Comparison of ENCODE assay signal across 13 cellular contexts in genomic region chr11:62399172-62399867, GRCh38. TPM values are rescaled to one million over a fixed set of nuclear protein-coding genes. Genes with fewer than 3 reads are reported as not detected.
DNase-seq lines count a peak whose midpoint lies in the region; ATAC-seq and TF ChIP-seq lines count a peak whose summit lies in the region.
"Had no signal": no experiment of that assay in that cellular context is flagged by ENCODE, and none has a peak within 500 bp of the region (broad histone marks: within the 10 kb centered on the region; RNA-seq: fewer than 3 reads in every experiment).

No MANE protein-coding gene starts in this region.

- H3K27me3 ChIP-seq in Caco-2 (replicated peaks; ENCODE audit: control insufficient read depth, insufficient read depth, low read length) (no peaks in the 10 kb centered on the region), gastrocnemius medialis (no peaks in the 10 kb centered on the region), mesendoderm (ENCODE audit: insufficient read depth, low read length, poor library complexity) (no peaks in the 10 kb centered on the region)

- no peaks in the 10 kb centered on the region for H3K9me3 ChIP-seq in Caco-2
- no peaks in the 10 kb centered on the region for H3K9me3 ChIP-seq in gastrocnemius medialis

- no peak overlapping the region for H2BK5ac ChIP-seq in mesendoderm (ENCODE audit: low read length)

- H3K4me2 ChIP-seq in mesendoderm (ENCODE audit: low read length): no peak overlapping the region

- H4K8ac ChIP-seq in mesendoderm (ENCODE audit: low read depth, low read length): no peak overlapping the region

- H2BK15ac ChIP-seq in mesendoderm (replicated peaks; ENCODE audit: low read depth): no peak overlapping the region

- H3K4me1 ChIP-seq in Caco-2 (peaks cover 65% of the 10 kb centered on the region), gastrocnemius medialis (peaks cover 45 to 49% of the 10 kb centered on the region in 2 donors), mesendoderm (ENCODE audit: control insufficient read depth, low read depth, low read length) (peaks cover 3% of the 10 kb centered on the region)

- no TSS peak for BruUV-seq in Caco-2 (replicated peaks; lab: Mats Ljungman, UMichigan)

- H2BK120ac ChIP-seq in mesendoderm (ENCODE audit: low read depth, low read length): no peak overlapping the region

- intact Hi-C loops in Caco-2 (cut with micrococcal nuclease; ENCODE audit: unreplicated experiment) (loop anchor here (10.0 kb wide), 1 partner anchor 275 kb away; the partner anchor contains the start of genes LBHD1, UBXN1 and UQCC3), left ventricle myocardium superior (cut with micrococcal nuclease) (loop anchor here (10.0 kb wide), 1 partner anchor 145 kb away; the partner anchor contains the start of gene AHNAK), gastrocnemius medialis (cut with DNase I; ENCODE audit: low total_unique reads) (loop anchor here (2.0 to 5.0 kb wide), 2 partner anchors 19 to 203 kb away; partner anchors contain the start of genes MTA2 and SCGB1A1)

- H3K79me2 ChIP-seq in mesendoderm (ENCODE audit: control insufficient read depth, insufficient read depth, low read length): no peaks in the 10 kb centered on the region

- ATAC-seq in activated naive CD8-positive, alpha-beta T cell treated with anti-CD3 and anti-CD28 coated beads, Interleukin-2, amount 10 ng/mL, durations not matched to agents 7 days and 5 days (ENCODE audit: low read depth): no peak
- peak; percentile 3 for ATAC-seq in left ventricle myocardium superior
- ATAC-seq in gastrocnemius medialis: no peak

- DNase-seq in Caco-2: no peak
- DNase-seq in activated naive CD8-positive, alpha-beta T cell treated with anti-CD3 and anti-CD28 coated beads, Interleukin-2, amount 10 ng/mL, durations not matched to agents 7 days and 5 days: no peak
- no peak for DNase-seq in left ventricle myocardium superior
- DNase-seq in gastrocnemius medialis: no peak
- no peak for DNase-seq in foreskin melanocyte
- DNase-seq in COLO829 (ENCODE audit: low spot score): no peak
- no peak for DNase-seq in kidney tubule cell (ENCODE audit: low spot score)
- no peak for DNase-seq in mesendoderm
- DNase-seq: activated CD4-positive, alpha-beta T cell treated with anti-CD3 and anti-CD28 coated beads for 4 hours; amniotic stem cell; NCI-H187; RPMI8226 had no signal

- CTCF ChIA-PET in Caco-2 (lab: Charles Lee): interaction anchor here (1.0 kb wide), 1 partner anchor 25 kb away, joined by 3 read pairs; no protein-coding TSS in a partner anchor

- peaks cover 12% of the 10 kb centered on the region for H3K36me3 Mint-ChIP-seq in Caco-2 (ENCODE audit: insufficient read depth, unreplicated experiment)
- no peaks in the 10 kb centered on the region for H3K36me3 Mint-ChIP-seq in activated naive CD8-positive, alpha-beta T cell treated with anti-CD3 and anti-CD28 coated beads, Interleukin-2, amount 10 ng/mL, durations not matched to agents 7 days and 5 days

- no peaks in the 10 kb centered on the region for H3K9me3 Mint-ChIP-seq in Caco-2 (ENCODE audit: unreplicated experiment)
- no peaks in the 10 kb centered on the region for H3K9me3 Mint-ChIP-seq in activated naive CD8-positive, alpha-beta T cell treated with anti-CD3 and anti-CD28 coated beads, Interleukin-2, amount 10 ng/mL, durations not matched to agents 7 days and 5 days

- TF ChIP-seq CTCF in Caco-2 (IDR thresholded peaks at IDR 0.05; ENCODE audit: insufficient read depth in 1 of 2, low read depth in 1 of 2, low read length in 1 of 2, severe bottlenecking in 1 of 2, unreplicated experiment in 1 of 2): no peak
- TF ChIP-seq CTCF in gastrocnemius medialis (IDR thresholded peaks at IDR 0.05 in 4 of 5, conservative IDR thresholded peaks at IDR 0.05 in 1 of 5): no peak

- H3K23ac ChIP-seq in mesendoderm (ENCODE audit: low read length): no peak overlapping the region

- H3K27ac Mint-ChIP-seq in Caco-2 (ENCODE audit: unreplicated experiment): peak overlapping the region; percentile 91
- peak overlapping the region; percentile 47 for H3K27ac Mint-ChIP-seq in activated naive CD8-positive, alpha-beta T cell treated with anti-CD3 and anti-CD28 coated beads, Interleukin-2, amount 10 ng/mL, durations not matched to agents 7 days and 5 days

- H3K4me3 ChIP-seq in Caco-2 (ENCODE audit: low read depth, low read length) (no peak overlapping the region), gastrocnemius medialis (no peak overlapping the region), mesendoderm (ENCODE audit: low read length) (no peak overlapping the region)

- TF ChIP-seq POLR2A in gastrocnemius medialis (IDR thresholded peaks at IDR 0.05): no peak

- H3K27me3 Mint-ChIP-seq in Caco-2 (ENCODE audit: insufficient read depth, unreplicated experiment): no peaks in the 10 kb centered on the region
- no peaks in the 10 kb centered on the region for H3K27me3 Mint-ChIP-seq in activated naive CD8-positive, alpha-beta T cell treated with anti-CD3 and anti-CD28 coated beads, Interleukin-2, amount 10 ng/mL, durations not matched to agents 7 days and 5 days

- no peak overlapping the region for H3K4me3 Mint-ChIP-seq in Caco-2 (ENCODE audit: unreplicated experiment)
- H3K4me3 Mint-ChIP-seq in activated naive CD8-positive, alpha-beta T cell treated with anti-CD3 and anti-CD28 coated beads, Interleukin-2, amount 10 ng/mL, durations not matched to agents 7 days and 5 days: no peak overlapping the region

- in situ Hi-C loops in gastrocnemius medialis (cut with MboI; ENCODE audit: low sequenced_read_pairs in 4 of 4): loop anchor here (10.0 to 25.0 kb wide), 3 partner anchors 155 to 463 kb away; partner anchors contain the start of genes LRRN4CL (in 2 of the 4) and UBXN1 (in 2 of the 4)

- no peak overlapping the region for H3K18ac ChIP-seq in mesendoderm (ENCODE audit: low read length)

- peaks cover 38% of the 10 kb centered on the region for H3K4me1 Mint-ChIP-seq in Caco-2 (ENCODE audit: low read depth, unreplicated experiment)
- H3K4me1 Mint-ChIP-seq in activated naive CD8-positive, alpha-beta T cell treated with anti-CD3 and anti-CD28 coated beads, Interleukin-2, amount 10 ng/mL, durations not matched to agents 7 days and 5 days: peaks cover 29% of the 10 kb centered on the region

- H3K4ac ChIP-seq in mesendoderm (ENCODE audit: low read depth, low read length): no peak overlapping the region

- H2AK5ac ChIP-seq in mesendoderm (ENCODE audit: low read length): no peak overlapping the region

- H3K27ac ChIP-seq in gastrocnemius medialis (peak overlapping the region; percentile 34 to 57 (median 51)), mesendoderm (ENCODE audit: low read depth, low read length) (no peak overlapping the region)

- H3K36me3 ChIP-seq in Caco-2 (ENCODE audit: control insufficient read depth, insufficient read depth, low read length) (no peaks in the 10 kb centered on the region), gastrocnemius medialis (no peaks in the 10 kb centered on the region), mesendoderm (ENCODE audit: control insufficient read depth, insufficient read depth, low read length) (no peaks in the 10 kb centered on the region)

- H4K5ac ChIP-seq in mesendoderm (ENCODE audit: low read length): no peak overlapping the region

- H3K9ac ChIP-seq in mesendoderm (ENCODE audit: low read length): no peak overlapping the region

- POLR2A ChIA-PET in Caco-2 (lab: Charles Lee): interaction anchor here (0.6 kb wide), 1 partner anchor 175 kb away, joined by 3 read pairs; the partner anchor contains the start of gene EEF1G
- POLR2A ChIA-PET in activated naive CD8-positive, alpha-beta T cell treated with anti-CD3 and anti-CD28 coated beads, Interleukin-2, amount 10 ng/mL, durations not matched to agents 7 days and 5 days (lab: Charles Lee): interaction anchor here (0.5 kb wide), 1 partner anchor 52 kb away, joined by 6 read pairs; no protein-coding TSS in a partner anchor

- H3K56ac ChIP-seq in mesendoderm (ENCODE audit: low read length): no peak overlapping the region

- no peaks in the 10 kb centered on the region for H3K79me1 ChIP-seq in mesendoderm (ENCODE audit: low read length)

- no CpG with 5 or more reads among the region's 10 CpGs for WGBS in mesendoderm (ENCODE audit: extremely low coverage, insufficient coverage, low lambda C conversion rate)

RNA-seq across cellular contexts. Expression of gene SCGB1A1, which starts 19.5 kb away (rescaled TPM):
- not detected in 2 replicates for total RNA-seq in Caco-2 (2022)
- total RNA-seq in activated naive CD8-positive, alpha-beta T cell treated with anti-CD3 and anti-CD28 coated beads, Interleukin-2, amount 10 ng/mL, durations not matched to agents 7 days and 5 days: not detected
- not detected for total RNA-seq in left ventricle myocardium superior
- not detected for total RNA-seq in gastrocnemius medialis
- polyA plus RNA-seq in mesendoderm (2013, experiment 1 of 2): not detected
- not detected for polyA plus RNA-seq in mesendoderm (2013, experiment 2 of 2)
- total RNA-seq: lower leg skin had no signal
